Comparison of ENCODE assay signal across 16 cellular contexts in the genomic region with DNA sequence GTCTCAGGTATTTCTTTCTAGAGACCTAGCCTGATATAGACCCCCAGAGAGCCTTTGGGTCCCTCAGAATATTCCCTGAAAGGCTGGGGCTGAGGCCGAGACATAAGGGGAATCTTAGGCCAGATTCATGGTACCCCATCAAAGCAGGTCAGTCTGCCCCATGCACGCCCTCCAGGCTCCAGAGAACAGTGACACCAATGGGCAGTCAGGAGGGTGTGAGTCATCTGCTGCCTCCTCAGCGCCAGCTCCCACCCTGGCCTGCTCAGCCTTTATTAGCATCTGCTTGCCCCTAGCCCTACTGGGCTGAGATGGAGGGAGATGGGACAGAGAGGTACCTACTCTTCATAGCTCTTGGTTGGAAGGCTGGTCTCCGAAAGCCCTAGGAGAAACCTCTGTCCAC. TPM values are rescaled to one million over a fixed set of nuclear protein-coding genes. Genes with fewer than 3 reads are reported as not detected.
"Had no signal": no experiment of that assay in that cellular context is flagged by ENCODE, and none has a peak within 500 bp of the region (broad histone marks: within the 10 kb centered on the region; RNA-seq: fewer than 3 reads in every experiment).

No MANE protein-coding gene starts in this region.

- H3K4me3 ChIP-seq: adrenal gland, colonic mucosa, esophagus squamous epithelium, gastroesophageal sphincter, right atrium auricular region, thyroid gland had no signal

- H3K9me3 ChIP-seq: adrenal gland, colonic mucosa, esophagus squamous epithelium, gastroesophageal sphincter, right atrium auricular region, thyroid gland had no signal

- H3K4me3 Mint-ChIP-seq: activated naive CD4-positive, alpha-beta T cell treated with anti-CD3 and anti-CD28 coated beads for 36 hours; activated T-helper 17 cell treated with anti-CD3 and anti-CD28 coated beads, Interleukin-2, amount 50 U/mL, for 72 hours; stimulated activated effector memory CD8-positive, alpha-beta T cell treated with anti-CD3 and anti-CD28 coated beads, Interleukin-12 subunit alpha, Interleukin-12 subunit beta, amount 100 ng/mL, for 72 hours had no signal

- H3K36me3 Mint-ChIP-seq: stimulated activated effector memory CD8-positive, alpha-beta T cell treated with anti-CD3 and anti-CD28 coated beads, Interleukin-12 subunit alpha, Interleukin-12 subunit beta, amount 100 ng/mL, for 72 hours had no signal

- H3K36me3 ChIP-seq: adrenal gland, colonic mucosa, esophagus squamous epithelium, gastroesophageal sphincter, right atrium auricular region, thyroid gland had no signal

- H3K27me3 ChIP-seq: adrenal gland, colonic mucosa, gastroesophageal sphincter, right atrium auricular region, thyroid gland had no signal

- H3K4me1 Mint-ChIP-seq: activated T-helper 17 cell treated with anti-CD3 and anti-CD28 coated beads, Interleukin-2, amount 50 U/mL, for 72 hours; stimulated activated effector memory CD8-positive, alpha-beta T cell treated with anti-CD3 and anti-CD28 coated beads, Interleukin-12 subunit alpha, Interleukin-12 subunit beta, amount 100 ng/mL, for 72 hours had no signal

- DNase-seq: activated CD4-positive, alpha-beta T cell treated with anti-CD3 and anti-CD28 coated beads for 48 hours; activated naive CD4-positive, alpha-beta T cell treated with anti-CD3 and anti-CD28 coated beads for 36 hours; adrenal gland; caudate nucleus; colonic mucosa; esophagus squamous epithelium; posterior cingulate gyrus; T1000; thyroid gland had no signal

- FAIRE-seq: keratinocyte, urothelium cell line had no signal

- H3K27ac ChIP-seq: adrenal gland, colonic mucosa, esophagus squamous epithelium, gastroesophageal sphincter, right atrium auricular region, thyroid gland had no signal

- H3K9me3 Mint-ChIP-seq: activated naive CD4-positive, alpha-beta T cell treated with anti-CD3 and anti-CD28 coated beads for 36 hours; activated T-helper 17 cell treated with anti-CD3 and anti-CD28 coated beads, Interleukin-2, amount 50 U/mL, for 72 hours; stimulated activated effector memory CD8-positive, alpha-beta T cell treated with anti-CD3 and anti-CD28 coated beads, Interleukin-12 subunit alpha, Interleukin-12 subunit beta, amount 100 ng/mL, for 72 hours had no signal

- H3K4me1 ChIP-seq: adrenal gland, colonic mucosa had no signal

- ATAC-seq: activated T-helper 17 cell treated with anti-CD3 and anti-CD28 coated beads, Interleukin-2, amount 50 U/mL, for 72 hours; gastroesophageal sphincter; stimulated activated effector memory CD8-positive, alpha-beta T cell treated with anti-CD3 and anti-CD28 coated beads, Interleukin-12 subunit alpha, Interleukin-12 subunit beta, amount 100 ng/mL, for 72 hours had no signal

RNA-seq across cellular contexts. Expression of gene CAMKV, which starts 14.3 kb away (rescaled TPM):
- total RNA-seq: gastroesophageal sphincter, liver, right atrium auricular region, thyroid gland had no signal
- polyA plus RNA-seq: keratinocyte, liver had no signal
